In the genomic region with DNA sequence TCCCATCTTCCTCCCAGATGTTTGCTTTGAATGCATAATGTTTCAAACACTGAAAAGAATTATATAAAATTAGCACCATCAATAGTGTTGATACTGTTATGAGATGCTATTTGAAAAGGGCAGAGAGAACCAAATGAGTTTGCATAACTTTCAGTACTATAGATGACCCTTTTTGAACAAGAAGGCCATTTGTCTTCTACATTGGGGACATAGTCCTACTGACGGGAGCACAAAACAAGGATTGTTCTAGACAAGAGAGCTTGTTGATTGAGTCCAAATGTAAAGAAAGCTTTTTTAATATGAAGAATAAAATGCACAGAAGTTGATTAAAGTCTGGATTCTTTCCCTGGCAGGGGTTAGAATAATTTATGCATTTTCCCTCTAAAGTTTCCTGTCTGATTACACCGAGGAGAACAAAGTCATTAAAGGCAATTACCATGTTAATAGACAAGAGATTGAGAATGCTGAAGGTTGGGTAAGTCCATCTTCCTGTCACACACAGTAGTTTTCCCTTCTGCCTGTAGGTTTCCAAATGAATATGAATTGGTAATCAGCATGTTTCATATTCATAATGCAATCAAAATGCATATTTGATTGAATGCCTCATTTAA, we compare ENCODE assay signal across 28 cellular contexts. TPM values are rescaled to one million over a fixed set of nuclear protein-coding genes. Genes with fewer than 3 reads are reported as not detected.
"Had no signal": no experiment of that assay in that cellular context is flagged by ENCODE, and none has a peak within 500 bp of the region (broad histone marks: within the 10 kb centered on the region; RNA-seq: fewer than 3 reads in every experiment).

No MANE protein-coding gene starts in this region.

- H3K36me3 ChIP-seq: esophagus squamous epithelium, left ventricle myocardium inferior, lower lobe of right lung, sigmoid colon, thoracic aorta, tibial nerve, upper lobe of left lung, uterus had no signal

- H3K27me3 ChIP-seq: esophagus squamous epithelium, sigmoid colon, tibial nerve, upper lobe of left lung, uterus had no signal

- H3K4me3 ChIP-seq: esophagus squamous epithelium, left ventricle myocardium inferior, lower lobe of right lung, psoas muscle, sigmoid colon, thoracic aorta, tibial nerve, upper lobe of left lung, uterus had no signal

- H3K27ac ChIP-seq: esophagus squamous epithelium, left ventricle myocardium inferior, lower lobe of right lung, psoas muscle, sigmoid colon, thoracic aorta, tibial nerve, upper lobe of left lung, uterus had no signal

- FAIRE-seq: colon, endothelial cell of umbilical vein, frontal cortex, islet of Langerhans had no signal

- H3K9me3 ChIP-seq: esophagus squamous epithelium, left ventricle myocardium inferior, lower lobe of right lung, psoas muscle, sigmoid colon, thoracic aorta, tibial nerve, upper lobe of left lung, uterus had no signal

- ATAC-seq: left cardiac atrium; lower lobe of right lung; naive thymus-derived CD8-positive, alpha-beta T cell; psoas muscle; right cardiac atrium; stimulated activated memory B cell treated with anti-CD40 and anti-IgM and Interleukin-4, amounts not matched to agents 10 μg/mL and 1 μg/mL and 100 μg/mL, for 72 hours; stimulated activated naive CD8-positive, alpha-beta T cell treated with anti-CD3 and anti-CD28 coated beads, Interleukin-15, Interleukin-2, amounts not matched to agents 100 U/mL and 50 U/mL, for 24 hours had no signal

- H3K4me1 ChIP-seq: esophagus squamous epithelium, left ventricle myocardium inferior, lower lobe of right lung, sigmoid colon, tibial nerve, upper lobe of left lung, uterus had no signal

- DNase-seq: effector CD8-positive, alpha-beta T cell; esophagus squamous epithelium; head of caudate nucleus; left cardiac atrium; left ventricle myocardium inferior; lower lobe of right lung; naive thymus-derived CD8-positive, alpha-beta T cell; nephron progenitor cell; nucleus accumbens; posterior cingulate gyrus; psoas muscle; right cardiac atrium; sigmoid colon; stimulated activated CD4-positive, alpha-beta T cell treated with anti-CD3 and anti-CD28 coated beads, Interleukin-4, amount 100 ng/mL, for 4 hours; stimulated activated naive CD8-positive, alpha-beta T cell treated with anti-CD3 and anti-CD28 coated beads, Interleukin-15, Interleukin-2, amounts not matched to agents 100 U/mL and 50 U/mL, for 24 hours; upper lobe of left lung; uterus had no signal

RNA-seq across cellular contexts. Expression of a gene that starts 32.8 kb away (rescaled TPM):
- total RNA-seq: endothelial cell of umbilical vein; glomerular endothelial cell; myocyte; naive thymus-derived CD8-positive, alpha-beta T cell; osteocyte; renal cortical epithelial cell had no signal
- polyA plus RNA-seq: naive thymus-derived CD8-positive, alpha-beta T cell had no signal
